In the genomic region with DNA sequence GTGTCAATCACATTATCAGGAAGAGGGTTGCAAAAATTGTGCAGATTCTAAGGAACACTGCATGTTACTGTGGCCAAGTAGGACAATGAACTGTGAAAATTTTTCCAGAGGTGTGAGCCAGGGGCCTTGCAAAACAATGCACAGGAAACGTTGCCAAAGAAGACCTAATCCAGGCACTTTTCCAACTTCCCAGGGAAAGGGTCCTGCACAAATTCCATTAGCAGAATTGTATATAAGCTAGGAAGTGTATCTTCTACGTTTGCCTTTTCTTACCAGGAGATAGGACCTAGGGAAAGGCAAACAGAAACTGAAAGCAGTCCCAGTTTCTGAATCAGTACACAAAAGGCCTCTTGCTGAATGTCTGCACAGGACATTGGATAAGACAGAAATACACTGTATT, we compare ENCODE assay signal across 9 cellular contexts.
DNase-seq lines count a peak whose midpoint lies in the region; ATAC-seq and TF ChIP-seq lines count a peak whose summit lies in the region.
"Had no signal": no experiment of that assay in that cellular context is flagged by ENCODE, and none has a peak within 500 bp of the region (broad histone marks: within the 10 kb centered on the region; RNA-seq: fewer than 3 reads in every experiment).

No MANE protein-coding gene starts in this region.

- peak overlapping the region in 1 of 4 donors; percentile 35 for H3K27ac ChIP-seq in gastroesophageal sphincter

- peak overlapping the region in 1 of 2 donors; percentile 15 for H3K4me3 ChIP-seq in gastroesophageal sphincter

- H3K4me1 ChIP-seq in gastroesophageal sphincter: peaks cover 0 to 18% (median 2%) of the 10 kb centered on the region in 3 donors

- H3K36me3 ChIP-seq in gastroesophageal sphincter: no peaks in the 10 kb centered on the region

- no peaks in the 10 kb centered on the region for H3K27me3 ChIP-seq in gastroesophageal sphincter

- DNase-seq in EL: peak; percentile 31
- peak; percentile 51 for DNase-seq in RPMI7951 (ENCODE audit: low read depth)
- DNase-seq in pons (ENCODE audit: low spot score): peak; percentile 80
- DNase-seq in amniotic stem cell (lab: John Stamatoyannopoulos, UW): no peak
- DNase-seq: activated CD4-positive, alpha-beta T cell treated with anti-CD3 and anti-CD28 coated beads, Interleukin-2, amount 50 U/mL, for 48 hours had no signal

- peak; percentile 55 for ATAC-seq in gastroesophageal sphincter
- ATAC-seq in HG02885 (IDR thresholded peaks at IDR 0.05; ENCODE audit: poor library complexity, unreplicated experiment): no peak
- no peak for ATAC-seq in GM21390 (IDR thresholded peaks at IDR 0.05; ENCODE audit: unreplicated experiment)
- ATAC-seq in GM21576 (IDR thresholded peaks at IDR 0.05; ENCODE audit: unreplicated experiment): no peak

- TF ChIP-seq EP300 in gastroesophageal sphincter (IDR thresholded peaks at IDR 0.05): no peak

- TF ChIP-seq POLR2A in gastroesophageal sphincter (IDR thresholded peaks at IDR 0.05): no peak

- WGBS in gastroesophageal sphincter (ENCODE audit: low coverage in 1 of 2), 2 donors: 0% methylated on average over 1 to 2 of the region's 2 CpGs

- no peak for TF ChIP-seq CTCF in gastroesophageal sphincter (IDR thresholded peaks at IDR 0.05)

- H3K9me3 ChIP-seq in gastroesophageal sphincter: no peaks in the 10 kb centered on the region
